8 cellular contexts compared by ENCODE assay signal in genomic region chr11:16605440-16605970, GRCh38.
A peak's percentile ranks its signal among the peaks of the same experiment; 100 is the strongest.
DNase-seq lines count a peak whose midpoint lies in the region; ATAC-seq and TF ChIP-seq lines count a peak whose summit lies in the region.

No MANE protein-coding gene starts in this region.

- H3K9me3 ChIP-seq in right atrium auricular region, result no peaks in the 10 kb centered on the region

- peaks cover 18% of the 10 kb centered on the region for H3K4me1 Mint-ChIP-seq in activated naive CD8-positive, alpha-beta T cell (ENCODE audit: low read depth)

- no peak overlapping the region for H3K27ac Mint-ChIP-seq in activated naive CD8-positive, alpha-beta T cell

- H3K9me3 Mint-ChIP-seq in activated naive CD8-positive, alpha-beta T cell (ENCODE audit: low read depth), result no peaks in the 10 kb centered on the region

- peak overlapping the region; percentile 87 for H3K4me3 Mint-ChIP-seq in activated naive CD8-positive, alpha-beta T cell

- H3K27ac ChIP-seq in right atrium auricular region, result peak overlapping the region; percentile 96 to 98

- H3K4me1 ChIP-seq in right atrium auricular region, result peaks cover 0 to 20% of the 10 kb centered on the region in 2 donors

- H3K27me3 ChIP-seq in right atrium auricular region, result peaks cover 0 to 5% of the 10 kb centered on the region in 2 donors

- DNase-seq in AG04449 (ENCODE audit: low read depth, low spot score) (no peak), GM20000 (ENCODE audit: low spot score) (peak; percentile 36), right atrium auricular region (ENCODE audit: low spot score) (no peak), sciatic nerve (ENCODE audit: low spot score) (peak; percentile 70), NCI-H128 (lab: John Stamatoyannopoulos, UW; ENCODE audit: unreplicated experiment) (no peak)

- ATAC-seq in sciatic nerve (peak; percentile 23), HG02610 (IDR thresholded peaks at IDR 0.05; ENCODE audit: unreplicated experiment) (no peak), GM18870 (IDR thresholded peaks at IDR 0.05; ENCODE audit: unreplicated experiment) (no peak)

- no peaks in the 10 kb centered on the region for H3K36me3 ChIP-seq in right atrium auricular region

- H3K36me3 Mint-ChIP-seq in activated naive CD8-positive, alpha-beta T cell, result no peaks in the 10 kb centered on the region

- H3K27me3 Mint-ChIP-seq in activated naive CD8-positive, alpha-beta T cell, result peaks cover 33% of the 10 kb centered on the region

- intact Hi-C loops in sciatic nerve (cut with DNase I), result loop anchor here (10.0 kb wide), 1 partner anchor 781 kb away; no protein-coding TSS in a partner anchor

- H3K4me3 ChIP-seq in AG04449 (ENCODE audit: low read depth, low read length), result peak overlapping the region; percentile 79
- H3K4me3 ChIP-seq in right atrium auricular region, result peak overlapping the region; percentile 62 to 80

- CTCF ChIA-PET in AG04449 (lab: Yijun Ruan, JAX), result interaction anchor here (0.8 to 3.4 kb wide), 15 partner anchors 18 to 835 kb away, joined by 3 to 14 read pairs (median 4); no protein-coding TSS in a partner anchor

- TF ChIP-seq CTCF in AG04449 (IDR thresholded peaks at IDR 0.05; ENCODE audit: insufficient read depth, low read length, missing control alignments), result no peak
- TF ChIP-seq CTCF in GM20000 (IDR thresholded peaks at IDR 0.05; ENCODE audit: extremely low read depth, missing control alignments), result no peak
- TF ChIP-seq CTCF in right atrium auricular region (IDR thresholded peaks at IDR 0.05), result no peak

- POLR2A ChIA-PET in AG04449 (lab: Yijun Ruan, JAX), result interaction anchor here (0.6 to 3.7 kb wide), 8 partner anchors 12 to 956 kb away, joined by 3 to 14 read pairs (median 3); no protein-coding TSS in a partner anchor

Comparison
In these comparisons a context has a peak if more than half of its experiments do, and no peak if none do; other contexts are left out.
1. DNase-seq: peak in GM20000 (single experiment) and sciatic nerve (single experiment); none in AG04449 (single experiment), right atrium auricular region (single experiment) and NCI-H128 (single experiment).